In genomic region chr18:5851998-5852397, GRCh38 we compare ENCODE assay signal across 19 cellular contexts. TPM values are rescaled to one million over a fixed set of nuclear protein-coding genes. Genes with fewer than 3 reads are reported as not detected.
A peak's percentile ranks its signal among the peaks of the same experiment; 100 is the strongest.
DNase-seq lines count a peak whose midpoint lies in the region; ATAC-seq and TF ChIP-seq lines count a peak whose summit lies in the region.
"Had no signal": no experiment of that assay in that cellular context is flagged by ENCODE, and none has a peak within 500 bp of the region (broad histone marks: within the 10 kb centered on the region; RNA-seq: fewer than 3 reads in every experiment).

No MANE protein-coding gene starts in this region.

- no peak for TF ChIP-seq POLR2A in testis (IDR thresholded peaks at IDR 0.05)

- CTCF ChIA-PET in PC-3 (lab: Charles Lee): no interaction called here

- H3K4me1 Mint-ChIP-seq in GM23338: no peaks in the 10 kb centered on the region
- H3K4me1 Mint-ChIP-seq: activated CD4-positive, alpha-beta T cell treated with anti-CD3 and anti-CD28 coated beads, Interleukin-2, amount 10 ng/mL, durations not matched to agents 24 days and 14 days; immature natural killer cell had no signal

- H3K27me3 ChIP-seq in GM23338 (ENCODE audit: insufficient read depth) (no peaks in the 10 kb centered on the region), PC-3 (ENCODE audit: low read length) (peaks cover 59% of the 10 kb centered on the region), foreskin keratinocyte (peaks cover 3% of the 10 kb centered on the region), testis (no peaks in the 10 kb centered on the region)
- H3K27me3 ChIP-seq: BE2C, upper lobe of left lung had no signal

- intact Hi-C loops in PC-3 (cut with micrococcal nuclease): loop anchor here (5.0 kb wide), 1 partner anchor 1035 kb away; no protein-coding TSS in a partner anchor
- intact Hi-C loops in testis (cut with DNase I; ENCODE audit: low total_unique reads): no loop called here

- TF ChIP-seq CTCF in 22Rv1 (IDR thresholded peaks at IDR 0.05) (peak; percentile 37), GM23338 (conservative IDR thresholded peaks at IDR 0.05; ENCODE audit: low read depth in 2 of 2) (peak; percentile 36 to 42; a peak in 3 of 4 replicates), PC-3 (conservative IDR thresholded peaks at IDR 0.05; ENCODE audit: low read depth, low read length) (peak; percentile 61), foreskin keratinocyte (conservative IDR thresholded peaks at IDR 0.05) (peak; percentile 36), coronary artery (IDR thresholded peaks at IDR 0.05) (no peak), testis (IDR thresholded peaks at IDR 0.05) (peak in 1 of 3 experiments; percentile 13)

- H3K4me1 ChIP-seq in GM23338 (ENCODE audit: insufficient read depth) (no peaks in the 10 kb centered on the region), PC-3 (ENCODE audit: insufficient read depth, low read length) (no peaks in the 10 kb centered on the region), foreskin keratinocyte (no peaks in the 10 kb centered on the region), testis (no peaks in the 10 kb centered on the region)
- H3K4me1 ChIP-seq: BE2C, upper lobe of left lung had no signal

- DNase-seq in GM23338 (ENCODE audit: low spot score): peak; percentile 24
- DNase-seq in PC-3: peak; percentile 36
- DNase-seq in foreskin keratinocyte: no peak
- no peak for DNase-seq in coronary artery (ENCODE audit: low spot score)
- DNase-seq in testis: no peak
- DNase-seq: activated CD4-positive, alpha-beta T cell treated with anti-CD3 and anti-CD28 coated beads, Interleukin-2, amount 10 ng/mL, durations not matched to agents 24 days and 14 days; BE2C; foreskin melanocyte; immature natural killer cell; Karpas-422; midbrain; PC-9; upper lobe of left lung had no signal

- H3K9me2 ChIP-seq in GM23338 (ENCODE audit: insufficient read depth): peaks cover 2% of the 10 kb centered on the region; the same call in 1 of the 2 replicates
- H3K9me2 ChIP-seq in PC-3 (replicated peaks; ENCODE audit: low read length): no peaks in the 10 kb centered on the region

- no peaks in the 10 kb centered on the region for H3K36me3 Mint-ChIP-seq in GM23338 (ENCODE audit: low read depth)
- H3K36me3 Mint-ChIP-seq: immature natural killer cell had no signal

- H3K36me3 ChIP-seq in GM23338 (ENCODE audit: insufficient read depth) (no peaks in the 10 kb centered on the region), PC-3 (ENCODE audit: low read depth, low read length) (no peaks in the 10 kb centered on the region), testis (ENCODE audit: low read depth, missing control alignments) (no peaks in the 10 kb centered on the region)
- H3K36me3 ChIP-seq: BE2C, upper lobe of left lung had no signal

- WGBS in testis, 2 donors: 31 to 49% methylated on average over 2 of the region's 2 CpGs

- H3K4me3 ChIP-seq in GM23338 (no peak overlapping the region), PC-3 (ENCODE audit: low read length) (no peak overlapping the region), coronary artery (no peak overlapping the region), testis (no peak overlapping the region)
- H3K4me3 ChIP-seq: PC-9, upper lobe of left lung had no signal

- BruUV-seq in PC-3 (replicated peaks; lab: Mats Ljungman, UMichigan): no TSS peak

- H3K4me3 Mint-ChIP-seq in GM23338: no peak overlapping the region
- H3K4me3 Mint-ChIP-seq: activated CD4-positive, alpha-beta T cell treated with anti-CD3 and anti-CD28 coated beads, Interleukin-2, amount 10 ng/mL, durations not matched to agents 24 days and 14 days; immature natural killer cell; T-helper 1 cell treated with Interleukin-12 subunit alpha and Interleukin-12 subunit beta and Interleukin-4 antibody, amounts not matched to agents 30 μg/mL and 1 μg/mL, for 36 hours had no signal

- H3K4me2 ChIP-seq in GM23338 (no peak overlapping the region), PC-3 (ENCODE audit: low read length) (no peak overlapping the region)
- H3K4me2 ChIP-seq: PC-9 had no signal

- H2AFZ ChIP-seq in GM23338: no peak overlapping the region
- no peak overlapping the region for H2AFZ ChIP-seq in PC-3 (ENCODE audit: low read length)
- H2AFZ ChIP-seq: PC-9 had no signal

- H4K20me1 ChIP-seq in GM23338 (replicated peaks; ENCODE audit: insufficient read depth): no peaks in the 10 kb centered on the region
- H4K20me1 ChIP-seq in PC-3 (ENCODE audit: low read length): no peaks in the 10 kb centered on the region

- H3K27me3 Mint-ChIP-seq in GM23338 (ENCODE audit: insufficient read depth, low read depth, poor library complexity): no peaks in the 10 kb centered on the region
- H3K27me3 Mint-ChIP-seq: activated CD4-positive, alpha-beta T cell treated with anti-CD3 and anti-CD28 coated beads, Interleukin-2, amount 10 ng/mL, durations not matched to agents 24 days and 14 days had no signal

- no peak for ATAC-seq in GM23338
- peak; percentile 48; the same call in 1 of the 2 replicates for ATAC-seq in PC-3
- ATAC-seq in foreskin keratinocyte: no peak
- ATAC-seq in HG03139 (IDR thresholded peaks at IDR 0.05; ENCODE audit: unreplicated experiment): no peak
- ATAC-seq in GM21526 (IDR thresholded peaks at IDR 0.05; ENCODE audit: low FRiP score, unreplicated experiment): no peak

- H3K9ac ChIP-seq in PC-3 (ENCODE audit: low read length): no peak overlapping the region

- H3K9me3 Mint-ChIP-seq in GM23338: no peaks in the 10 kb centered on the region
- H3K9me3 Mint-ChIP-seq: activated CD4-positive, alpha-beta T cell treated with anti-CD3 and anti-CD28 coated beads, Interleukin-2, amount 10 ng/mL, durations not matched to agents 24 days and 14 days; activated T-helper 2 cell treated with anti-CD3 and anti-CD28 coated beads, Interferon-gamma antibody, Interleukin-2, Interleukin-4, amounts not matched to agents 10 μg/mL and 5 μg/mL and 100 μg/mL, durations not matched to agents 14 hours and 24 hours and 36 hours; T-helper 1 cell treated with Interleukin-12 subunit alpha and Interleukin-12 subunit beta and Interleukin-4 antibody, amounts not matched to agents 30 μg/mL and 1 μg/mL, for 36 hours had no signal

- H3K27ac ChIP-seq in 22Rv1 (no peak overlapping the region), GM23338 (ENCODE audit: low read depth) (no peak overlapping the region), PC-3 (ENCODE audit: low read length) (no peak overlapping the region), foreskin keratinocyte (no peak overlapping the region), coronary artery (no peak overlapping the region), testis (no peak overlapping the region)
- H3K27ac ChIP-seq: HL-60, PC-9, upper lobe of left lung had no signal

- POLR2A ChIA-PET in PC-3 (lab: Charles Lee; ENCODE audit: unreplicated experiment): no interaction called here

- no peak overlapping the region for H3K27ac Mint-ChIP-seq in GM23338
- H3K27ac Mint-ChIP-seq: activated CD4-positive, alpha-beta T cell treated with anti-CD3 and anti-CD28 coated beads, Interleukin-2, amount 10 ng/mL, durations not matched to agents 24 days and 14 days; activated T-helper 2 cell treated with anti-CD3 and anti-CD28 coated beads, Interferon-gamma antibody, Interleukin-2, Interleukin-4, amounts not matched to agents 10 μg/mL and 5 μg/mL and 100 μg/mL, durations not matched to agents 14 hours and 24 hours and 36 hours; immature natural killer cell; T-helper 1 cell treated with Interleukin-12 subunit alpha and Interleukin-12 subunit beta and Interleukin-4 antibody, amounts not matched to agents 30 μg/mL and 1 μg/mL, for 36 hours had no signal

- H3F3A ChIP-seq in GM23338 (replicated peaks; ENCODE audit: low read depth) (no peaks in the 10 kb centered on the region), PC-3 (ENCODE audit: low read length, unreplicated experiment) (no peaks in the 10 kb centered on the region)

- H3K79me2 ChIP-seq in GM23338 (replicated peaks; ENCODE audit: insufficient read depth): no peaks in the 10 kb centered on the region
- H3K79me2 ChIP-seq in PC-3 (ENCODE audit: low read length): no peaks in the 10 kb centered on the region

- no peaks in the 10 kb centered on the region for H3K9me3 ChIP-seq in PC-3 (ENCODE audit: low read length)
- no peaks in the 10 kb centered on the region for H3K9me3 ChIP-seq in testis
- H3K9me3 ChIP-seq: BE2C, upper lobe of left lung had no signal

TF ChIP-seq in GM23338, 12 proteins besides CTCF, POLR2A, EP300 and RAD21 (continues in another document):
- no peak for TF ChIP-seq NANOG (IDR thresholded peaks at IDR 0.05; ENCODE audit: borderline replicate concordance)
- TF ChIP-seq EZH2phosphoT487 (IDR thresholded peaks at IDR 0.05; ENCODE audit: unreplicated experiment): no peak
- no peak for TF ChIP-seq POLR2AphosphoS5 (IDR thresholded peaks at IDR 0.05; ENCODE audit: low read depth)
- TF ChIP-seq EZH2 (IDR thresholded peaks at IDR 0.05; ENCODE audit: low read depth, unreplicated experiment): no peak
- no peak for TF ChIP-seq REST (IDR thresholded peaks at IDR 0.05; ENCODE audit: unreplicated experiment)

RNA-seq across cellular contexts. Expression of gene TMEM200C, which starts 43.3 kb away (rescaled TPM):
- 4.5 and 6.1 TPM in 2 replicates for total RNA-seq in GM23338 (2014; rRNA removed; shearing (Covaris generic))
- polyA plus RNA-seq in GM23338 (2016; fragmentation: Nextera tagmentation; extraction: Ambion mirVana): 0.53 and 0.73 TPM in 2 replicates
- total RNA-seq in PC-3 (2014; rRNA removed): 6.5 and 9.8 TPM in 2 replicates
- 0.14 TPM in 1 of 2 replicates, not detected in the other for total RNA-seq in foreskin keratinocyte
- polyA plus RNA-seq in foreskin keratinocyte: 0.02 TPM in 1 of 2 replicates, not detected in the other
- total RNA-seq in testis: 1 to 10 TPM; 3.3 TPM
- 0.92 TPM for polyA plus RNA-seq in testis (ENCODE audit: insufficient read depth, low read depth, low replicate concordance)
- total RNA-seq: activated CD4-positive, alpha-beta T cell treated with anti-CD3 and anti-CD28 coated beads, Interleukin-2, amount 10 ng/mL, durations not matched to agents 24 days and 14 days; activated T-helper 2 cell treated with anti-CD3 and anti-CD28 coated beads, Interferon-gamma antibody, Interleukin-2, Interleukin-4, amounts not matched to agents 10 μg/mL and 5 μg/mL and 100 μg/mL, durations not matched to agents 14 hours and 24 hours and 36 hours; PC-9 had no signal
- polyA plus RNA-seq: immature natural killer cell had no signal

Comparison
In these comparisons a context has a peak if more than half of its experiments do, and no peak if none do; other contexts are left out.
1. DNase-seq: peak in GM23338 (single experiment) and PC-3 (single experiment); none in foreskin keratinocyte (0 of 2), coronary artery (single experiment) and testis (single experiment).